ENCODE assay signal across 4 cellular contexts in the genomic region with DNA sequence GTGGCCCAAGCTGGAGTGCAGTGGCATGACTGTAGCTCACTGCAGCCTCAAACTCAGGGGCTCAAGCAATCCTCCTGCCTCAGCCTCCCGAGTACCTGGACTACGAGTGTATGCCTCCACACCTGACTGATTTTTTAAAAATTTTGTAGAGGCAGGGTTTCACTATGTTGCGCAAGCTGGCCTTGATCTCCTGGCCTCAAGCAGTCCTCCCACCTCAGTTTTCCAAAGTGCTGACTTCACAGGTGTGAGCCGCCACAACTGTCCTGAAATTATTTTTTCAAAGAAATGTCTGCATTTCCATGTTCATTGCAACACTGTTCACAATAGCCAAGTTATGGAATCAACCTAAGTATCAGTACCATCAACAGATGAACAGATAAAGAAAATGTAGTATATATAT.
TF ChIP-seq lines count a peak whose summit lies in the region.

No MANE protein-coding gene starts in this region.

TF ChIP-seq in HepG2, 621 proteins besides CTCF, POLR2A, EP300 and RAD21 (continues in another document):
- TF ChIP-seq ZMYM4 (CRISPR knock-in tag; IDR thresholded peaks at IDR 0.05) = peak; percentile 89
- TF ChIP-seq NR2F1 (CRISPR knock-in tag; IDR thresholded peaks at IDR 0.05) = 0 out of 4 replicates have a peak, but pooled peaks of 1 of the 2 experiments have one; percentile 20
- TF ChIP-seq, protein P1, sequence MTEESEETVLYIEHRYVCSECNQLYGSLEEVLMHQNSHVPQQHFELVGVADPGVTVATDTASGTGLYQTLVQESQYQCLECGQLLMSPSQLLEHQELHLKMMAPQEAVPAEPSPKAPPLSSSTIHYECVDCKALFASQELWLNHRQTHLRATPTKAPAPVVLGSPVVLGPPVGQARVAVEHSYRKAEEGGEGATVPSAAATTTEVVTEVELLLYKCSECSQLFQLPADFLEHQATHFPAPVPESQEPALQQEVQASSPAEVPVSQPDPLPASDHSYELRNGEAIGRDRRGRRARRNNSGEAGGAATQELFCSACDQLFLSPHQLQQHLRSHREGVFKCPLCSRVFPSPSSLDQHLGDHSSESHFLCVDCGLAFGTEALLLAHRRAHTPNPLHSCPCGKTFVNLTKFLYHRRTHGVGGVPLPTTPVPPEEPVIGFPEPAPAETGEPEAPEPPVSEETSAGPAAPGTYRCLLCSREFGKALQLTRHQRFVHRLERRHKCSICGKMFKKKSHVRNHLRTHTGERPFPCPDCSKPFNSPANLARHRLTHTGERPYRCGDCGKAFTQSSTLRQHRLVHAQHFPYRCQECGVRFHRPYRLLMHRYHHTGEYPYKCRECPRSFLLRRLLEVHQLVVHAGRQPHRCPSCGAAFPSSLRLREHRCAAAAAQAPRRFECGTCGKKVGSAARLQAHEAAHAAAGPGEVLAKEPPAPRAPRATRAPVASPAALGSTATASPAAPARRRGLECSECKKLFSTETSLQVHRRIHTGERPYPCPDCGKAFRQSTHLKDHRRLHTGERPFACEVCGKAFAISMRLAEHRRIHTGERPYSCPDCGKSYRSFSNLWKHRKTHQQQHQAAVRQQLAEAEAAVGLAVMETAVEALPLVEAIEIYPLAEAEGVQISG (CRISPR knock-in tag; IDR thresholded peaks at IDR 0.05) = 0 out of 2 replicates have a peak, but pooled peaks have one; percentile 21
- TF ChIP-seq, protein P2, sequence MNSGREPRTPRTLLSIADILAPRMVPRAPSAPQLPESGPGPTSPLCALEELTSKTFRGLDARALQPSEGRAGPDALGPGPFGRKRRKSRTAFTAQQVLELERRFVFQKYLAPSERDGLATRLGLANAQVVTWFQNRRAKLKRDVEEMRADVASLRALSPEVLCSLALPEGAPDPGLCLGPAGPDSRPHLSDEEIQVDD (CRISPR knock-in tag; IDR thresholded peaks at IDR 0.05; ENCODE audit: borderline replicate concordance) = no peak
- 0 out of 2 replicates have a peak, but pooled peaks have one; percentile 23 for TF ChIP-seq ISL2 (CRISPR knock-in tag; IDR thresholded peaks at IDR 0.05)
- TF ChIP-seq, protein P3, sequence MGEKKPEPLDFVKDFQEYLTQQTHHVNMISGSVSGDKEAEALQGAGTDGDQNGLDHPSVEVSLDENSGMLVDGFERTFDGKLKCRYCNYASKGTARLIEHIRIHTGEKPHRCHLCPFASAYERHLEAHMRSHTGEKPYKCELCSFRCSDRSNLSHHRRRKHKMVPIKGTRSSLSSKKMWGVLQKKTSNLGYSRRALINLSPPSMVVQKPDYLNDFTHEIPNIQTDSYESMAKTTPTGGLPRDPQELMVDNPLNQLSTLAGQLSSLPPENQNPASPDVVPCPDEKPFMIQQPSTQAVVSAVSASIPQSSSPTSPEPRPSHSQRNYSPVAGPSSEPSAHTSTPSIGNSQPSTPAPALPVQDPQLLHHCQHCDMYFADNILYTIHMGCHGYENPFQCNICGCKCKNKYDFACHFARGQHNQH (CRISPR knock-in tag; IDR thresholded peaks at IDR 0.05) = no peak
- 0 out of 2 replicates have a peak, but pooled peaks have one; percentile 29 for TF ChIP-seq ZSCAN20 (CRISPR knock-in tag; IDR thresholded peaks at IDR 0.05; ENCODE audit: borderline replicate concordance)

TF ChIP-seq in IMR-90, 13 proteins besides CTCF, POLR2A, EP300 and RAD21:
- TF ChIP-seq CEBPB (IDR thresholded peaks at IDR 0.05; ENCODE audit: low read depth, low read length) (0 out of 2 replicates have a peak, but pooled peaks have one; percentile 18), SMC3 (IDR thresholded peaks at IDR 0.05; ENCODE audit: low read depth, low read length) (no peak), NFE2L2 (IDR thresholded peaks at IDR 0.05; ENCODE audit: low read depth, low read length) (no peak), RCOR1 (IDR thresholded peaks at IDR 0.05; ENCODE audit: insufficient replicate concordance, low read length) (no peak), FOS (IDR thresholded peaks at IDR 0.05; ENCODE audit: low read depth, low read length) (no peak), BHLHE40 (IDR thresholded peaks at IDR 0.05; ENCODE audit: low read depth, low read length) (no peak)
TF ChIP-seq in IMR-90: peak in this region for 1.

TF ChIP-seq in Ishikawa, 13 proteins besides CTCF, POLR2A, EP300 and RAD21:
- TF ChIP-seq, protein P4, sequence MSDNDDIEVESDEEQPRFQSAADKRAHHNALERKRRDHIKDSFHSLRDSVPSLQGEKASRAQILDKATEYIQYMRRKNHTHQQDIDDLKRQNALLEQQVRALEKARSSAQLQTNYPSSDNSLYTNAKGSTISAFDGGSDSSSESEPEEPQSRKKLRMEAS (IDR thresholded peaks at IDR 0.05) = no peak
- TF ChIP-seq, protein P5, sequence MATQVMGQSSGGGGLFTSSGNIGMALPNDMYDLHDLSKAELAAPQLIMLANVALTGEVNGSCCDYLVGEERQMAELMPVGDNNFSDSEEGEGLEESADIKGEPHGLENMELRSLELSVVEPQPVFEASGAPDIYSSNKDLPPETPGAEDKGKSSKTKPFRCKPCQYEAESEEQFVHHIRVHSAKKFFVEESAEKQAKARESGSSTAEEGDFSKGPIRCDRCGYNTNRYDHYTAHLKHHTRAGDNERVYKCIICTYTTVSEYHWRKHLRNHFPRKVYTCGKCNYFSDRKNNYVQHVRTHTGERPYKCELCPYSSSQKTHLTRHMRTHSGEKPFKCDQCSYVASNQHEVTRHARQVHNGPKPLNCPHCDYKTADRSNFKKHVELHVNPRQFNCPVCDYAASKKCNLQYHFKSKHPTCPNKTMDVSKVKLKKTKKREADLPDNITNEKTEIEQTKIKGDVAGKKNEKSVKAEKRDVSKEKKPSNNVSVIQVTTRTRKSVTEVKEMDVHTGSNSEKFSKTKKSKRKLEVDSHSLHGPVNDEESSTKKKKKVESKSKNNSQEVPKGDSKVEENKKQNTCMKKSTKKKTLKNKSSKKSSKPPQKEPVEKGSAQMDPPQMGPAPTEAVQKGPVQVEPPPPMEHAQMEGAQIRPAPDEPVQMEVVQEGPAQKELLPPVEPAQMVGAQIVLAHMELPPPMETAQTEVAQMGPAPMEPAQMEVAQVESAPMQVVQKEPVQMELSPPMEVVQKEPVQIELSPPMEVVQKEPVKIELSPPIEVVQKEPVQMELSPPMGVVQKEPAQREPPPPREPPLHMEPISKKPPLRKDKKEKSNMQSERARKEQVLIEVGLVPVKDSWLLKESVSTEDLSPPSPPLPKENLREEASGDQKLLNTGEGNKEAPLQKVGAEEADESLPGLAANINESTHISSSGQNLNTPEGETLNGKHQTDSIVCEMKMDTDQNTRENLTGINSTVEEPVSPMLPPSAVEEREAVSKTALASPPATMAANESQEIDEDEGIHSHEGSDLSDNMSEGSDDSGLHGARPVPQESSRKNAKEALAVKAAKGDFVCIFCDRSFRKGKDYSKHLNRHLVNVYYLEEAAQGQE (IDR thresholded peaks at IDR 0.05; ENCODE audit: low read depth) = no peak
- TF ChIP-seq CEBPB (IDR thresholded peaks at IDR 0.05) (peak; percentile 29; the same call in 1 of the 2 replicates), ZBTB7A (IDR thresholded peaks at IDR 0.05; ENCODE audit: low read depth) (no peak)

TF ChIP-seq in K562, 482 proteins besides CTCF, POLR2A, EP300 and RAD21:
- TF ChIP-seq, protein P6, sequence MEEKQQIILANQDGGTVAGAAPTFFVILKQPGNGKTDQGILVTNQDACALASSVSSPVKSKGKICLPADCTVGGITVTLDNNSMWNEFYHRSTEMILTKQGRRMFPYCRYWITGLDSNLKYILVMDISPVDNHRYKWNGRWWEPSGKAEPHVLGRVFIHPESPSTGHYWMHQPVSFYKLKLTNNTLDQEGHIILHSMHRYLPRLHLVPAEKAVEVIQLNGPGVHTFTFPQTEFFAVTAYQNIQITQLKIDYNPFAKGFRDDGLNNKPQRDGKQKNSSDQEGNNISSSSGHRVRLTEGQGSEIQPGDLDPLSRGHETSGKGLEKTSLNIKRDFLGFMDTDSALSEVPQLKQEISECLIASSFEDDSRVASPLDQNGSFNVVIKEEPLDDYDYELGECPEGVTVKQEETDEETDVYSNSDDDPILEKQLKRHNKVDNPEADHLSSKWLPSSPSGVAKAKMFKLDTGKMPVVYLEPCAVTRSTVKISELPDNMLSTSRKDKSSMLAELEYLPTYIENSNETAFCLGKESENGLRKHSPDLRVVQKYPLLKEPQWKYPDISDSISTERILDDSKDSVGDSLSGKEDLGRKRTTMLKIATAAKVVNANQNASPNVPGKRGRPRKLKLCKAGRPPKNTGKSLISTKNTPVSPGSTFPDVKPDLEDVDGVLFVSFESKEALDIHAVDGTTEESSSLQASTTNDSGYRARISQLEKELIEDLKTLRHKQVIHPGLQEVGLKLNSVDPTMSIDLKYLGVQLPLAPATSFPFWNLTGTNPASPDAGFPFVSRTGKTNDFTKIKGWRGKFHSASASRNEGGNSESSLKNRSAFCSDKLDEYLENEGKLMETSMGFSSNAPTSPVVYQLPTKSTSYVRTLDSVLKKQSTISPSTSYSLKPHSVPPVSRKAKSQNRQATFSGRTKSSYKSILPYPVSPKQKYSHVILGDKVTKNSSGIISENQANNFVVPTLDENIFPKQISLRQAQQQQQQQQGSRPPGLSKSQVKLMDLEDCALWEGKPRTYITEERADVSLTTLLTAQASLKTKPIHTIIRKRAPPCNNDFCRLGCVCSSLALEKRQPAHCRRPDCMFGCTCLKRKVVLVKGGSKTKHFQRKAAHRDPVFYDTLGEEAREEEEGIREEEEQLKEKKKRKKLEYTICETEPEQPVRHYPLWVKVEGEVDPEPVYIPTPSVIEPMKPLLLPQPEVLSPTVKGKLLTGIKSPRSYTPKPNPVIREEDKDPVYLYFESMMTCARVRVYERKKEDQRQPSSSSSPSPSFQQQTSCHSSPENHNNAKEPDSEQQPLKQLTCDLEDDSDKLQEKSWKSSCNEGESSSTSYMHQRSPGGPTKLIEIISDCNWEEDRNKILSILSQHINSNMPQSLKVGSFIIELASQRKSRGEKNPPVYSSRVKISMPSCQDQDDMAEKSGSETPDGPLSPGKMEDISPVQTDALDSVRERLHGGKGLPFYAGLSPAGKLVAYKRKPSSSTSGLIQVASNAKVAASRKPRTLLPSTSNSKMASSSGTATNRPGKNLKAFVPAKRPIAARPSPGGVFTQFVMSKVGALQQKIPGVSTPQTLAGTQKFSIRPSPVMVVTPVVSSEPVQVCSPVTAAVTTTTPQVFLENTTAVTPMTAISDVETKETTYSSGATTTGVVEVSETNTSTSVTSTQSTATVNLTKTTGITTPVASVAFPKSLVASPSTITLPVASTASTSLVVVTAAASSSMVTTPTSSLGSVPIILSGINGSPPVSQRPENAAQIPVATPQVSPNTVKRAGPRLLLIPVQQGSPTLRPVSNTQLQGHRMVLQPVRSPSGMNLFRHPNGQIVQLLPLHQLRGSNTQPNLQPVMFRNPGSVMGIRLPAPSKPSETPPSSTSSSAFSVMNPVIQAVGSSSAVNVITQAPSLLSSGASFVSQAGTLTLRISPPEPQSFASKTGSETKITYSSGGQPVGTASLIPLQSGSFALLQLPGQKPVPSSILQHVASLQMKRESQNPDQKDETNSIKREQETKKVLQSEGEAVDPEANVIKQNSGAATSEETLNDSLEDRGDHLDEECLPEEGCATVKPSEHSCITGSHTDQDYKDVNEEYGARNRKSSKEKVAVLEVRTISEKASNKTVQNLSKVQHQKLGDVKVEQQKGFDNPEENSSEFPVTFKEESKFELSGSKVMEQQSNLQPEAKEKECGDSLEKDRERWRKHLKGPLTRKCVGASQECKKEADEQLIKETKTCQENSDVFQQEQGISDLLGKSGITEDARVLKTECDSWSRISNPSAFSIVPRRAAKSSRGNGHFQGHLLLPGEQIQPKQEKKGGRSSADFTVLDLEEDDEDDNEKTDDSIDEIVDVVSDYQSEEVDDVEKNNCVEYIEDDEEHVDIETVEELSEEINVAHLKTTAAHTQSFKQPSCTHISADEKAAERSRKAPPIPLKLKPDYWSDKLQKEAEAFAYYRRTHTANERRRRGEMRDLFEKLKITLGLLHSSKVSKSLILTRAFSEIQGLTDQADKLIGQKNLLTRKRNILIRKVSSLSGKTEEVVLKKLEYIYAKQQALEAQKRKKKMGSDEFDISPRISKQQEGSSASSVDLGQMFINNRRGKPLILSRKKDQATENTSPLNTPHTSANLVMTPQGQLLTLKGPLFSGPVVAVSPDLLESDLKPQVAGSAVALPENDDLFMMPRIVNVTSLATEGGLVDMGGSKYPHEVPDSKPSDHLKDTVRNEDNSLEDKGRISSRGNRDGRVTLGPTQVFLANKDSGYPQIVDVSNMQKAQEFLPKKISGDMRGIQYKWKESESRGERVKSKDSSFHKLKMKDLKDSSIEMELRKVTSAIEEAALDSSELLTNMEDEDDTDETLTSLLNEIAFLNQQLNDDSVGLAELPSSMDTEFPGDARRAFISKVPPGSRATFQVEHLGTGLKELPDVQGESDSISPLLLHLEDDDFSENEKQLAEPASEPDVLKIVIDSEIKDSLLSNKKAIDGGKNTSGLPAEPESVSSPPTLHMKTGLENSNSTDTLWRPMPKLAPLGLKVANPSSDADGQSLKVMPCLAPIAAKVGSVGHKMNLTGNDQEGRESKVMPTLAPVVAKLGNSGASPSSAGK (IDR thresholded peaks at IDR 0.05) = no peak
- peak; percentile 25; the same call in 1 of the 2 replicates for TF ChIP-seq CEBPB (tag; IDR thresholded peaks at IDR 0.05)
